ENCODE assay signal across 8 cellular contexts in the genomic region with DNA sequence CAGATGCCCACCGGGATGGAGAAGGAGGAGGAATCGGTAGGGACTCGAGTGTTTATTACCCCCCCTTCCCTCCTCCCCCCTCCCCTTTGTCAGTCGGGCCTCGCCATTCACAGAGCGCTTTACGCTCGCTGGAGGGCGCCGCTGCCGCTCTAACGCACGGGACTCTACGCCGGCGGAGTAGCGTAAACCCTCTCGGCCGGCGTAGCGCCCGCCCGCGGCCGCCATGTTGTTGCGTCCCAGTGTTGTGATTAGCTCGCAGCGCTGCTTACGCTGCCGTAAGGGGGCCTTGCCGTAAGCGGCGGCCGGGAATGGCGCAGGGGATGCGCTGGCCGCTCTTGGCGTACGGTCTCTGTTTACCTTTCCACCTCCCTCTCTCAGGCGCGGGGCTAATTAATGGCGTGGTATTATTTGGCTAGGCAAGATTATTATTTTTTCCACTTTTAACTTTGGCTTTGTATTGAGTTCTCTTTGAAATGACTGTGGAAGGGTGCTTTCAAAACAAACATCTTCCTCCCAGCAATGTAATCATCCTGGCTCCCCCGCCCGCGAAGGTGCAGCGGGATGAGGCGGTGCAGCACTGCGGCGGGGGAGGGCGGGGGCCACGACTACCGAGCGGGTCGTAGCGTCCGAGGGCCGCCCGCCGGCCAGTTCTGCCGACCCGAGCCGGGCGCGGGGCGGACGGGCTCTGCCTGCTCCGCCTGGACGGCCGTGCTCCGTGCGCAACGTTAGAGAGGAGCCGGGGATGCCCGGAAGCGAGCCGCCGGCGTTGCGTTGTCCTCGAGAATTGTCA. TPM values are rescaled to one million over a fixed set of nuclear protein-coding genes. Genes with fewer than 3 reads are reported as not detected.
DNase-seq lines count a peak whose midpoint lies in the region; ATAC-seq and TF ChIP-seq lines count a peak whose summit lies in the region.

No MANE protein-coding gene starts in this region.

- peak overlapping the region; percentile 92 for H3K4me2 ChIP-seq in PC-3 (ENCODE audit: low read length)

- peaks cover 50% of the 10 kb centered on the region for H3K4me1 Mint-ChIP-seq in activated T-cell treated with anti-CD3 and anti-CD28 coated beads, Interleukin-2, amount 50 U/mL, for 24 hours (ENCODE audit: low read depth)

- CTCF ChIA-PET in PC-3 (lab: Charles Lee) = interaction anchor here (0.7 to 0.8 kb wide), 4 partner anchors 219 to 1972 kb away, joined by 7 to 18 read pairs (median 16); partner anchors contain the start of gene ORC4

- peak; percentile 84 for DNase-seq in DMS153 (lab: John Stamatoyannopoulos, UW)
- DNase-seq in KBM-7 = peak; percentile 97
- peak; percentile 92 for DNase-seq in PC-3
- peak; percentile 98 for DNase-seq in activated T-cell treated with anti-CD3 and anti-CD28 coated beads, Interleukin-2, amount 50 U/mL, for 24 hours
- DNase-seq in epithelial cell of proximal tubule (ENCODE audit: low read depth) = peak; percentile 46
- peak; percentile 95 for DNase-seq in mucosa of gallbladder (ENCODE audit: low spot score)
- DNase-seq in stimulated activated CD8-positive, alpha-beta memory T cell treated with anti-CD3 and anti-CD28 coated beads, Interleukin-4, amount 100 ng/mL, for 24 hours (ENCODE audit: low read depth) = peak; percentile 88

- no peaks in the 10 kb centered on the region for H3K9me3 Mint-ChIP-seq in activated T-cell treated with anti-CD3 and anti-CD28 coated beads, Interleukin-2, amount 50 U/mL, for 24 hours

- H3K4me3 Mint-ChIP-seq in activated T-cell treated with anti-CD3 and anti-CD28 coated beads, Interleukin-2, amount 50 U/mL, for 24 hours = peak overlapping the region; percentile 82

- peak overlapping the region; percentile 74 for H2AFZ ChIP-seq in PC-3 (ENCODE audit: low read length)

- intact Hi-C loops in PC-3 (cut with micrococcal nuclease) = loop anchor here (2.0 to 10.0 kb wide), 3 partner anchors 169 to 623 kb away; partner anchors contain the start of genes KIF5C, MBD5 and ORC4

- peaks cover 19% of the 10 kb centered on the region for H3K36me3 Mint-ChIP-seq in activated T-cell treated with anti-CD3 and anti-CD28 coated beads, Interleukin-2, amount 50 U/mL, for 24 hours (ENCODE audit: low read depth)

- no TSS peak for BruUV-seq in PC-3 (replicated peaks; lab: Mats Ljungman, UMichigan)

- H3K9me3 ChIP-seq in PC-3 (ENCODE audit: low read length) = no peaks in the 10 kb centered on the region

- H3K36me3 ChIP-seq in PC-3 (ENCODE audit: low read depth, low read length) = no peaks in the 10 kb centered on the region

- POLR2A ChIA-PET in PC-3 (lab: Charles Lee; ENCODE audit: unreplicated experiment) = interaction anchor here (0.6 to 0.7 kb wide), 4 partner anchors 23 to 1308 kb away, joined by 3 to 4 read pairs (median 3); no protein-coding TSS in a partner anchor

- peak; percentile 42; the same call in 1 of the 2 replicates for TF ChIP-seq CTCF in PC-3 (conservative IDR thresholded peaks at IDR 0.05; ENCODE audit: low read depth, low read length)
- peak; percentile 27 for TF ChIP-seq CTCF in epithelial cell of proximal tubule (conservative IDR thresholded peaks at IDR 0.05; ENCODE audit: low read depth, low read length)

- peaks cover 11% of the 10 kb centered on the region for H3K4me1 ChIP-seq in PC-3 (ENCODE audit: insufficient read depth, low read length)

- no peaks in the 10 kb centered on the region for H3K27me3 ChIP-seq in PC-3 (ENCODE audit: low read length)

- peak overlapping the region; percentile 99 for H3K27ac Mint-ChIP-seq in activated T-cell treated with anti-CD3 and anti-CD28 coated beads, Interleukin-2, amount 50 U/mL, for 24 hours

- H3K27me3 Mint-ChIP-seq in activated T-cell treated with anti-CD3 and anti-CD28 coated beads, Interleukin-2, amount 50 U/mL, for 24 hours = peaks cover 7% of the 10 kb centered on the region

- no peaks in the 10 kb centered on the region for H3K9me2 ChIP-seq in PC-3 (replicated peaks; ENCODE audit: low read length)

- peaks cover 45% of the 10 kb centered on the region for H4K20me1 ChIP-seq in PC-3 (ENCODE audit: low read length)

- ATAC-seq in GM21723 (IDR thresholded peaks at IDR 0.05; ENCODE audit: unreplicated experiment) = peak; percentile 55
- ATAC-seq in PC-3 = peak; percentile 70

- no peaks in the 10 kb centered on the region for H3F3A ChIP-seq in PC-3 (ENCODE audit: low read length, unreplicated experiment)

- peak overlapping the region; percentile 76 for H3K27ac ChIP-seq in PC-3 (ENCODE audit: low read length)

- in situ Hi-C loops in KBM-7 (cut with MboI; ENCODE audit: low pct_unique_long_range_greater_than_20kb, low sequenced_read_pairs) = no loop called here

- peaks cover 51% of the 10 kb centered on the region for H3K79me2 ChIP-seq in PC-3 (ENCODE audit: low read length)

- H3K9ac ChIP-seq in PC-3 (ENCODE audit: low read length) = peak overlapping the region; percentile 84

- H3K4me3 ChIP-seq in PC-3 (ENCODE audit: low read length) (peak overlapping the region; percentile 92), epithelial cell of proximal tubule (ENCODE audit: low read depth, low read length) (peak overlapping the region; percentile 80)

RNA-seq across cellular contexts. Expression of gene EPC2, which starts 0.8 kb away (rescaled TPM):
- total RNA-seq in PC-3 (2014; rRNA removed) (16.8 and 20.6 TPM in 2 replicates), epithelial cell of proximal tubule (11.7 and 15.3 TPM in 2 replicates), mucosa of gallbladder (30.8 TPM)

Comparison
In these comparisons a context has a peak if more than half of its experiments do, and no peak if none do; other contexts are left out.
1. Peak in every context shown above with its lines: DNase-seq, ATAC-seq, H3K4me3 ChIP-seq and H3K27ac ChIP-seq.
2. DNase-seq: peak in every context shown above with its lines; median percentile 98 in activated T-cell treated with anti-CD3 and anti-CD28 coated beads, Interleukin-2, amount 50 U/mL, for 24 hours; 97 in KBM-7; 95 in mucosa of gallbladder; 92 in PC-3; 88 in stimulated activated CD8-positive, alpha-beta memory T cell treated with anti-CD3 and anti-CD28 coated beads, Interleukin-4, amount 100 ng/mL, for 24 hours; 84 in DMS153; 46 in epithelial cell of proximal tubule.